In the genomic region with DNA sequence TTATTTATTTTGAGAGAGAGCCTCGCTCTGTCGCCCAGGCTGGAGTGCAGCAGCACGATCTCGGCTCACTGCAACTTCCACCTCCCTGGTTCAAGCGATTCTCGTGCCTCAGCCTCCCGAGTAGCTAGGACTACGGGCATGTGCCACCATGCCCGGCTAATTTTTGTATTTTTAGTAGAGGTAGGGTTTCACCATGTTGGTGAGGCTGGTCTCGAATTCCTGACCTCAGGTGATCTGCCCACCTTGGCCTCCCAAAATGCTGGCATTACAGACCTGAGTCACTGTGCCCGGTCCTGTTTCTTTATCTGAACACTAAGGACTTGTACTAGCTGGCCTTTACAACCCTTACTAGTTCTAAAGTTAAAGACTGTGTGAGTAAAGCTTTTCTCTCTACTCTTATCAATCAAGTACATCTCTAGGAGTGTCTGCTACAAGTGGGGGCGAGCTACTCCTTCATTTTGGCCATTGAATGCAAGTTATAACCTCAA, we compare ENCODE assay signal across 1 cellular context.
TF ChIP-seq lines count a peak whose summit lies in the region.

No MANE protein-coding gene starts in this region.

TF ChIP-seq in HEK293, 187 proteins besides CTCF, POLR2A, EP300 and RAD21:
- TF ChIP-seq SCRT1 (tag by site-specific recombination; IDR thresholded peaks at IDR 0.05; ENCODE audit: borderline replicate concordance): peak; percentile 52; the same call in 1 of the 2 replicates
- TF ChIP-seq ZBTB17 (tag by site-specific recombination; IDR thresholded peaks at IDR 0.05): peak; percentile 55; the same call in 1 of the 2 replicates
- TF ChIP-seq, protein P1, sequence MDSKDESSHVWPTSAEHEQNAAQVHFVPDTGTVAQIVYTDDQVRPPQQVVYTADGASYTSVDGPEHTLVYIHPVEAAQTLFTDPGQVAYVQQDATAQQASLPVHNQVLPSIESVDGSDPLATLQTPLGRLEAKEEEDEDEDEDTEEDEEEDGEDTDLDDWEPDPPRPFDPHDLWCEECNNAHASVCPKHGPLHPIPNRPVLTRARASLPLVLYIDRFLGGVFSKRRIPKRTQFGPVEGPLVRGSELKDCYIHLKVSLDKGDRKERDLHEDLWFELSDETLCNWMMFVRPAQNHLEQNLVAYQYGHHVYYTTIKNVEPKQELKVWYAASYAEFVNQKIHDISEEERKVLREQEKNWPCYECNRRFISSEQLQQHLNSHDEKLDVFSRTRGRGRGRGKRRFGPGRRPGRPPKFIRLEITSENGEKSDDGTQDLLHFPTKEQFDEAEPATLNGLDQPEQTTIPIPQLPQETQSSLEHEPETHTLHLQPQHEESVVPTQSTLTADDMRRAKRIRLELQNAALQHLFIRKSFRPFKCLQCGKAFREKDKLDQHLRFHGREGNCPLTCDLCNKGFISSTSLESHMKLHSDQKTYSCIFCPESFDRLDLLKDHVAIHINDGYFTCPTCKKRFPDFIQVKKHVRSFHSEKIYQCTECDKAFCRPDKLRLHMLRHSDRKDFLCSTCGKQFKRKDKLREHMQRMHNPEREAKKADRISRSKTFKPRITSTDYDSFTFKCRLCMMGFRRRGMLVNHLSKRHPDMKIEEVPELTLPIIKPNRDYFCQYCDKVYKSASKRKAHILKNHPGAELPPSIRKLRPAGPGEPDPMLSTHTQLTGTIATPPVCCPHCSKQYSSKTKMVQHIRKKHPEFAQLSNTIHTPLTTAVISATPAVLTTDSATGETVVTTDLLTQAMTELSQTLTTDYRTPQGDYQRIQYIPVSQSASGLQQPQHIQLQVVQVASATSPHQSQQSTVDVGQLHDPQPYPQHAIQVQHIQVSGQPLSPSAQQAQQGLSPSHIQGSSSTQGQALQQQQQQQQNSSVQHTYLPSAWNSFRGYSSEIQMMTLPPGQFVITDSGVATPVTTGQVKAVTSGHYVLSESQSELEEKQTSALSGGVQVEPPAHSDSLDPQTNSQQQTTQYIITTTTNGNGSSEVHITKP (tag by site-specific recombination; IDR thresholded peaks at IDR 0.05): peak; percentile 37; the same call in 1 of the 2 replicates
- TF ChIP-seq ZNF335 (tag by site-specific recombination; conservative IDR thresholded peaks at IDR 0.05): peak; percentile 66; the same call in 1 of the 2 replicates
- TF ChIP-seq ZBTB44 (tag by site-specific recombination; IDR thresholded peaks at IDR 0.05): 0 out of 2 replicates have a peak, but pooled peaks have one; percentile 26
- peak; percentile 61; the same call in 1 of the 2 replicates for TF ChIP-seq ZNF600 (tag by site-specific recombination; IDR thresholded peaks at IDR 0.05)
- peak; percentile 82 for TF ChIP-seq SCRT2 (tag by site-specific recombination; IDR thresholded peaks at IDR 0.05)
